26 cellular contexts compared by ENCODE assay signal in genomic region chr19:6750062-6750461, GRCh38. TPM values are rescaled to one million over a fixed set of nuclear protein-coding genes. Genes with fewer than 3 reads are reported as not detected.
DNase-seq lines count a peak whose midpoint lies in the region; ATAC-seq, FAIRE-seq and TF ChIP-seq lines count a peak whose summit lies in the region.
"Had no signal": no experiment of that assay in that cellular context is flagged by ENCODE, and none has a peak within 500 bp of the region (broad histone marks: within the 10 kb centered on the region; RNA-seq: fewer than 3 reads in every experiment).

No MANE protein-coding gene starts in this region.

- no peaks in the 10 kb centered on the region for H3K27me3 ChIP-seq in HepG2 (ENCODE audit: control insufficient read depth in 1 of 2, insufficient read depth in 2 of 2, low read length in 2 of 2)
- H3K27me3 ChIP-seq in right lobe of liver, result no peaks in the 10 kb centered on the region
- no peaks in the 10 kb centered on the region for H3K27me3 ChIP-seq in heart left ventricle
- no peaks in the 10 kb centered on the region for H3K27me3 ChIP-seq in psoas muscle (ENCODE audit: insufficient read depth in 3 of 3, low read length in 2 of 3)
- H3K27me3 ChIP-seq in vagina, result no peaks in the 10 kb centered on the region
- H3K27me3 ChIP-seq in CD4-positive, alpha-beta T cell (ENCODE audit: control insufficient read depth, insufficient read depth, low read length), result no peaks in the 10 kb centered on the region
- H3K27me3 ChIP-seq: body of pancreas, neural progenitor cell had no signal

- in situ Hi-C loops in HepG2 (cut with HindIII; ENCODE audit: extremely low pct_ligation_motif_present, low pct_unique_long_range_greater_than_20kb), result no loop called here

- no peak for TF ChIP-seq RAD21 in HepG2 (CRISPR knock-in tag; IDR thresholded peaks at IDR 0.05)

- no peak overlapping the region for H3K9ac ChIP-seq in HepG2 (ENCODE audit: insufficient read depth, low read depth, low read length)
- H3K9ac ChIP-seq: neural progenitor cell had no signal

- no peak overlapping the region for H2AFZ ChIP-seq in HepG2 (ENCODE audit: low read length)
- H2AFZ ChIP-seq: neural progenitor cell had no signal

- no peak overlapping the region for H3K4me3 ChIP-seq in HepG2 (replicated peaks in 1 of 3; ENCODE audit: insufficient read depth in 1 of 3, low read depth in 2 of 3, low read length in 3 of 3)
- H3K4me3 ChIP-seq in right lobe of liver, result no peak overlapping the region
- no peak overlapping the region for H3K4me3 ChIP-seq in heart left ventricle
- no peak overlapping the region for H3K4me3 ChIP-seq in psoas muscle
- no peak overlapping the region for H3K4me3 ChIP-seq in vagina
- H3K4me3 ChIP-seq: body of pancreas, neural progenitor cell had no signal

- TF ChIP-seq CTCF in HepG2 (CRISPR knock-in tag; IDR thresholded peaks at IDR 0.05), result no peak
- no peak for TF ChIP-seq CTCF in right lobe of liver (IDR thresholded peaks at IDR 0.05)
- TF ChIP-seq CTCF in heart left ventricle (IDR thresholded peaks at IDR 0.05), result no peak
- TF ChIP-seq CTCF in psoas muscle (IDR thresholded peaks at IDR 0.05), result no peak
- no peak for TF ChIP-seq CTCF in vagina (IDR thresholded peaks at IDR 0.05)
- TF ChIP-seq CTCF in CD4-positive, alpha-beta T cell (IDR thresholded peaks at IDR 0.05), result no peak

- no peak overlapping the region for H3K27ac Mint-ChIP-seq in CD4-positive, alpha-beta T cell
- H3K27ac Mint-ChIP-seq: activated CD4-positive, alpha-beta memory T cell treated with anti-CD3 and anti-CD28 coated beads, Interleukin-2, amount 10 ng/mL, durations not matched to agents 7 days and 5 days; activated naive CD8-positive, alpha-beta T cell treated with anti-CD3 and anti-CD28 coated beads, Interleukin-2, amount 50 U/mL, for 24 hours; H9; immature natural killer cell; neural progenitor cell; progenitor cell of endocrine pancreas had no signal

- TF ChIP-seq POLR2A in HepG2 (IDR thresholded peaks at IDR 0.05; ENCODE audit: insufficient read depth in 1 of 2, low read depth in 2 of 2, low read length in 2 of 2) (no peak), right lobe of liver (IDR thresholded peaks at IDR 0.05) (no peak), heart left ventricle (IDR thresholded peaks at IDR 0.05) (no peak), vagina (IDR thresholded peaks at IDR 0.05) (no peak)

- FAIRE-seq in HepG2 (lab: Jason Lieb, UNC), result no peak
- FAIRE-seq: A204.1, D721Med had no signal

- WGBS in HepG2 (ENCODE audit: low lambda C conversion rate), result 95% methylated on average over 10 of the region's 20 CpGs
- WGBS in right lobe of liver (ENCODE audit: insufficient coverage, low coverage, low lambda C conversion rate, missing lambda C conversion rate), result 75% methylated on average over 4 of the region's 20 CpGs
- 69 to 79% (median 75%) methylated on average over 11 to 20 of the region's 20 CpGs for WGBS in heart left ventricle, 4 donors
- 61 to 64% (median 64%) methylated on average over 18 to 20 of the region's 20 CpGs for WGBS in psoas muscle, 3 donors

- H3K79me2 ChIP-seq in HepG2 (ENCODE audit: insufficient read depth, low read length), result no peaks in the 10 kb centered on the region

- H3K36me3 Mint-ChIP-seq in CD4-positive, alpha-beta T cell (ENCODE audit: low read depth), result peaks cover 85% of the 10 kb centered on the region

- ATAC-seq in HepG2 (no peak), right lobe of liver (no peak), heart left ventricle (peak in 2 of 4 donors; percentile 27 to 42), psoas muscle (no peak), GM19351 (IDR thresholded peaks at IDR 0.05; ENCODE audit: unreplicated experiment) (no peak), GM21367 (IDR thresholded peaks at IDR 0.05; ENCODE audit: unreplicated experiment) (no peak)
- ATAC-seq in CD4-positive, alpha-beta T cell (ENCODE audit: poor library complexity), result no peak
- ATAC-seq: activated naive CD8-positive, alpha-beta T cell treated with anti-CD3 and anti-CD28 coated beads, Interleukin-2, amount 50 U/mL, for 24 hours; body of pancreas; stimulated activated naive CD8-positive, alpha-beta T cell treated with anti-CD3 and anti-CD28 coated beads, Interleukin-15, Interleukin-2, amounts not matched to agents 100 U/mL and 50 U/mL, for 24 hours had no signal

- H3K4me1 Mint-ChIP-seq in CD4-positive, alpha-beta T cell (ENCODE audit: low read depth), result peaks cover 11% of the 10 kb centered on the region

- no peaks in the 10 kb centered on the region for H4K20me1 ChIP-seq in HepG2 (ENCODE audit: insufficient read depth, low read length)

- no peak for TF ChIP-seq EP300 in HepG2 (IDR thresholded peaks at IDR 0.05; ENCODE audit: low read depth in 2 of 2, low read length in 2 of 2)
- no peak for TF ChIP-seq EP300 in HepG2 (CRISPR knock-in tag; IDR thresholded peaks at IDR 0.05; ENCODE audit: borderline replicate concordance)

- no peak overlapping the region for H3K4me3 Mint-ChIP-seq in CD4-positive, alpha-beta T cell
- H3K4me3 Mint-ChIP-seq: activated CD4-positive, alpha-beta memory T cell treated with anti-CD3 and anti-CD28 coated beads, Interleukin-2, amount 10 ng/mL, durations not matched to agents 7 days and 5 days; activated naive CD8-positive, alpha-beta T cell treated with anti-CD3 and anti-CD28 coated beads, Interleukin-2, amount 50 U/mL, for 24 hours; H9; immature natural killer cell; neural progenitor cell had no signal

- intact Hi-C loops in HepG2 (cut with micrococcal nuclease; ENCODE audit: unreplicated experiment), result loop anchor here (5.0 kb wide), 1 partner anchor 112 kb away; no protein-coding TSS in a partner anchor
- intact Hi-C loops in right lobe of liver (cut with DNase I), result no loop called here
- intact Hi-C loops in heart left ventricle (cut with DNase I), result loop anchor here in 2 of 10 donors (5.0 to 10.0 kb wide), 2 partner anchors 115 to 118 kb away; no protein-coding TSS in a partner anchor
- intact Hi-C loops in psoas muscle (cut with DNase I), result no loop called here
- intact Hi-C loops in vagina (cut with DNase I), result no loop called here
- intact Hi-C loops in CD4-positive, alpha-beta T cell (cut with DNase I, micrococcal nuclease), result loop anchor here in 1 of 2 experiments (5.0 kb wide), 1 partner anchor 233 kb away; no protein-coding TSS in a partner anchor

- DNase-seq in HepG2 (ENCODE audit: low spot score) (no peak), right lobe of liver (no peak), heart left ventricle (peak in 4 of 5 donors; percentile 65 to 78 (median 74)), psoas muscle (peak; percentile 67 to 84), vagina (ENCODE audit: extremely low spot score in 2 of 2) (no peak)
- DNase-seq in CD4-positive, alpha-beta T cell, result no peak
- DNase-seq: activated CD4-positive, alpha-beta memory T cell treated with anti-CD3 and anti-CD28 coated beads, Interleukin-2, amount 10 ng/mL, durations not matched to agents 7 days and 5 days; activated gamma-delta T cell; activated naive CD8-positive, alpha-beta T cell treated with anti-CD3 and anti-CD28 coated beads, Interleukin-2, amount 50 U/mL, for 24 hours; body of pancreas; effector CD8-positive, alpha-beta T cell; H9; head of caudate nucleus; immature natural killer cell; MM.1S; NCI-H1436; NCI-H524 treated with DMSO at 0.1 percent for 48 hours; stimulated activated CD4-positive, alpha-beta T cell treated with anti-CD3 and anti-CD28 coated beads, Interleukin-2, amount 100 ng/mL, for 48 hours; stimulated activated naive CD8-positive, alpha-beta T cell treated with anti-CD3 and anti-CD28 coated beads, Interleukin-15, Interleukin-2, amounts not matched to agents 100 U/mL and 50 U/mL, for 24 hours had no signal

- H3K36me3 ChIP-seq in HepG2 (replicated peaks in 1 of 2; ENCODE audit: control insufficient read depth in 1 of 2, insufficient read depth in 2 of 2, low read length in 2 of 2) (peaks cover 17 to 42% of the 10 kb centered on the region in 2 experiments), right lobe of liver (peaks cover 0 to 28% (median 0%) of the 10 kb centered on the region in 4 donors), heart left ventricle (peaks cover 0 to 76% (median 73%) of the 10 kb centered on the region in 9 donors), psoas muscle (ENCODE audit: insufficient read depth in 1 of 2, low read depth in 1 of 2) (peaks cover 4 to 76% of the 10 kb centered on the region in 2 donors), vagina (peaks cover 0 to 69% of the 10 kb centered on the region in 2 donors)

- no TSS peak for BruUV-seq in HepG2 (replicated peaks; lab: Mats Ljungman, UMichigan)

- H3K4me1 ChIP-seq in HepG2 (ENCODE audit: insufficient read depth, low read length) (peaks cover 32% of the 10 kb centered on the region), right lobe of liver (peaks cover 0 to 12% (median 0%) of the 10 kb centered on the region in 4 donors), heart left ventricle (peaks cover 5 to 31% (median 16%) of the 10 kb centered on the region in 12 donors), psoas muscle (peaks cover 30% of the 10 kb centered on the region), vagina (peaks cover 34% of the 10 kb centered on the region)

- POLR2A ChIA-PET in HepG2 (lab: Yijun Ruan, JAX), result interaction anchor here (0.7 kb wide), 1 partner anchor 46 kb away, joined by 3 read pairs; no protein-coding TSS in a partner anchor
- POLR2A ChIA-PET in CD4-positive, alpha-beta T cell (lab: Charles Lee), result interaction anchor here (1.9 kb wide), 1 partner anchor 13 kb away, joined by 4 read pairs; the partner anchor contains the start of gene GPR108

- CTCF ChIA-PET in HepG2 (lab: Yijun Ruan, JAX; ENCODE audit: low intra/inter-chr PET ratio, low total read pairs), result no interaction called here
- CTCF ChIA-PET in CD4-positive, alpha-beta T cell (lab: Charles Lee), result interaction anchor here (0.6 kb wide), 1 partner anchor 113 kb away, joined by 3 read pairs; no protein-coding TSS in a partner anchor

- H3K9me3 Mint-ChIP-seq in CD4-positive, alpha-beta T cell, result no peaks in the 10 kb centered on the region
- H3K9me3 Mint-ChIP-seq: activated CD4-positive, alpha-beta memory T cell treated with anti-CD3 and anti-CD28 coated beads, Interleukin-2, amount 10 ng/mL, durations not matched to agents 7 days and 5 days; activated naive CD8-positive, alpha-beta T cell treated with anti-CD3 and anti-CD28 coated beads, Interleukin-2, amount 50 U/mL, for 24 hours; H9; immature natural killer cell; neural progenitor cell had no signal

- H3K9me3 ChIP-seq in HepG2 (ENCODE audit: low read length) (no peaks in the 10 kb centered on the region), right lobe of liver (no peaks in the 10 kb centered on the region), heart left ventricle (no peaks in the 10 kb centered on the region), psoas muscle (no peaks in the 10 kb centered on the region), vagina (no peaks in the 10 kb centered on the region)
- no peaks in the 10 kb centered on the region for H3K9me3 ChIP-seq in CD4-positive, alpha-beta T cell (ENCODE audit: control insufficient read depth, low read length)
- H3K9me3 ChIP-seq: body of pancreas had no signal

- no peak overlapping the region for H3K4me2 ChIP-seq in HepG2 (ENCODE audit: low read depth, low read length)
- H3K4me2 ChIP-seq: neural progenitor cell had no signal

- no peak overlapping the region for H3K27ac ChIP-seq in HepG2 (ENCODE audit: extremely low read length, insufficient read depth, low read length)
- H3K27ac ChIP-seq in right lobe of liver, result no peak overlapping the region
- peak overlapping the region in 5 of 12 donors; percentile 1 to 49 (median 43) for H3K27ac ChIP-seq in heart left ventricle
- H3K27ac ChIP-seq in psoas muscle, result peak overlapping the region; percentile 9
- H3K27ac ChIP-seq in vagina, result peak overlapping the region; percentile 54
- no peak overlapping the region for H3K27ac ChIP-seq in CD4-positive, alpha-beta T cell (ENCODE audit: low read depth, low read length)
- H3K27ac ChIP-seq: body of pancreas, neural progenitor cell had no signal

- H3K27me3 Mint-ChIP-seq in CD4-positive, alpha-beta T cell, result no peaks in the 10 kb centered on the region
- H3K27me3 Mint-ChIP-seq: activated CD4-positive, alpha-beta memory T cell treated with anti-CD3 and anti-CD28 coated beads, Interleukin-2, amount 10 ng/mL, durations not matched to agents 7 days and 5 days; activated naive CD8-positive, alpha-beta T cell treated with anti-CD3 and anti-CD28 coated beads, Interleukin-2, amount 50 U/mL, for 24 hours; progenitor cell of endocrine pancreas had no signal

RNA-seq across cellular contexts. Expression of gene TRIP10, which starts 10.6 kb away (rescaled TPM):
- 24.1 and 32.5 TPM in 2 replicates for total RNA-seq in HepG2 (2016; rRNA removed; fragmentation: Illumina TruSeq; extraction: Trizol)
- 14.5 and 17.4 TPM in 2 replicates for total RNA-seq in HepG2 (2016; cell fraction: cytosol; rRNA removed; fragmentation: Illumina TruSeq; extraction: Trizol; ENCODE audit: low read depth)
- total RNA-seq in HepG2 (2016; cell fraction: insoluble cytoplasmic fraction; rRNA removed; fragmentation: Illumina TruSeq; extraction: Trizol), result 21.0 and 35.2 TPM in 2 replicates
- total RNA-seq in HepG2 (2016; cell fraction: membrane; rRNA removed; fragmentation: Illumina TruSeq; extraction: Trizol), result 24.2 and 24.9 TPM in 2 replicates
- 15.8 and 19.9 TPM in 2 replicates for total RNA-seq in HepG2 (2016; cell fraction: nucleus; rRNA removed; fragmentation: Illumina TruSeq; extraction: Trizol)
- 33.2 and 39.4 TPM in 2 replicates for polyA plus RNA-seq in HepG2 (2011; rRNA removed)
- 27.2 and 31.9 TPM in 2 replicates for polyA plus RNA-seq in HepG2 (2011; cell fraction: cytosol; rRNA removed)
- polyA plus RNA-seq in HepG2 (2011; cell fraction: nucleus; rRNA removed), result 93.2 and 99.5 TPM in 2 replicates
- polyA plus RNA-seq in HepG2 (2012), result 45.5 and 60.4 TPM in 2 replicates
- 20.7 and 22.0 TPM in 2 replicates for polyA plus RNA-seq in HepG2 (2016; cell fraction: cytosol; fragmentation: Illumina TruSeq; extraction: Trizol; ENCODE audit: low read depth)
- 32.6 and 39.0 TPM in 2 replicates for polyA plus RNA-seq in HepG2 (2016; cell fraction: insoluble cytoplasmic fraction; fragmentation: Illumina TruSeq; extraction: Trizol; ENCODE audit: low read depth)
- 29.2 and 30.7 TPM in 2 replicates for polyA plus RNA-seq in HepG2 (2016; cell fraction: membrane; fragmentation: Illumina TruSeq; extraction: Trizol; ENCODE audit: low read depth)
- 79.8 and 91.2 TPM in 2 replicates for polyA plus RNA-seq in HepG2 (2016; cell fraction: nucleus; fragmentation: Illumina TruSeq; extraction: Trizol; ENCODE audit: insufficient read depth, low read depth)
- polyA minus RNA-seq in HepG2 (2011; rRNA and poly(A)+ RNA removed; ENCODE audit: low replicate concordance), result 17.1 and 24.3 TPM in 2 replicates
- polyA minus RNA-seq in HepG2 (2011; cell fraction: cytosol; rRNA and poly(A)+ RNA removed), result 14.9 and 15.0 TPM in 2 replicates
- polyA minus RNA-seq in HepG2 (2011; cell fraction: nucleus; rRNA and poly(A)+ RNA removed), result 19.4 and 20.3 TPM in 2 replicates
- 10 to 100 TPM in 2 of 6 experiments, 1 to 10 TPM in 4; 7.5 to 14.9 (median 9.3) TPM for total RNA-seq in right lobe of liver
- total RNA-seq in heart left ventricle, result 100 to 1,000 TPM in 3 of 9 donors, 10 to 100 TPM in 6; 62.5 to 135 (median 72.8) TPM
- polyA plus RNA-seq in heart left ventricle, result 100 to 1,000 TPM; 110 to 172 TPM
- 100 to 1,000 TPM; 215 to 264 (median 223) TPM for total RNA-seq in psoas muscle
- 100 to 1,000 TPM; 104 to 297 (median 234) TPM for polyA plus RNA-seq in psoas muscle
- total RNA-seq in vagina, result 129 TPM
- total RNA-seq in CD4-positive, alpha-beta T cell, result 1 to 10 TPM; 1.6 to 1.9 TPM

RNA-seq across cellular contexts. Expression of gene GPR108, which starts 12.7 kb away (rescaled TPM):
- total RNA-seq in HepG2 (2016; rRNA removed; fragmentation: Illumina TruSeq; extraction: Trizol) (24.1 and 36.4 TPM in 2 replicates), right lobe of liver (10 to 100 TPM; 22.3 to 53.0 (median 41.3) TPM), heart left ventricle (10 to 100 TPM; 19.2 to 47.9 (median 27.7) TPM), psoas muscle (10 to 100 TPM; 12.5 to 27.8 (median 21.3) TPM), vagina (62.9 TPM)
- total RNA-seq in HepG2 (2016; cell fraction: cytosol; rRNA removed; fragmentation: Illumina TruSeq; extraction: Trizol; ENCODE audit: low read depth), result 38.0 and 46.7 TPM in 2 replicates
- 17.4 and 36.4 TPM in 2 replicates for total RNA-seq in HepG2 (2016; cell fraction: insoluble cytoplasmic fraction; rRNA removed; fragmentation: Illumina TruSeq; extraction: Trizol)
- total RNA-seq in HepG2 (2016; cell fraction: membrane; rRNA removed; fragmentation: Illumina TruSeq; extraction: Trizol), result 50.7 and 59.0 TPM in 2 replicates
- total RNA-seq in HepG2 (2016; cell fraction: nucleus; rRNA removed; fragmentation: Illumina TruSeq; extraction: Trizol), result 28.9 and 37.5 TPM in 2 replicates
- polyA plus RNA-seq in HepG2 (2011; rRNA removed) (63.0 and 69.7 TPM in 2 replicates), heart left ventricle (10 to 100 TPM; 35.5 to 39.1 TPM), psoas muscle (10 to 100 TPM; 19.3 to 25.7 (median 25.0) TPM)
- 52.1 and 59.5 TPM in 2 replicates for polyA plus RNA-seq in HepG2 (2011; cell fraction: cytosol; rRNA removed)
- 207 and 243 TPM in 2 replicates for polyA plus RNA-seq in HepG2 (2011; cell fraction: nucleus; rRNA removed)
- 28.8 and 45.1 TPM in 2 replicates for polyA plus RNA-seq in HepG2 (2012)
- polyA plus RNA-seq in HepG2 (2016; cell fraction: cytosol; fragmentation: Illumina TruSeq; extraction: Trizol; ENCODE audit: low read depth), result 45.8 and 48.0 TPM in 2 replicates
- polyA plus RNA-seq in HepG2 (2016; cell fraction: insoluble cytoplasmic fraction; fragmentation: Illumina TruSeq; extraction: Trizol; ENCODE audit: low read depth), result 22.1 and 29.5 TPM in 2 replicates
- 52.9 and 59.3 TPM in 2 replicates for polyA plus RNA-seq in HepG2 (2016; cell fraction: membrane; fragmentation: Illumina TruSeq; extraction: Trizol; ENCODE audit: low read depth)
- 87.3 and 93.9 TPM in 2 replicates for polyA plus RNA-seq in HepG2 (2016; cell fraction: nucleus; fragmentation: Illumina TruSeq; extraction: Trizol; ENCODE audit: insufficient read depth, low read depth)
- polyA minus RNA-seq in HepG2 (2011; rRNA and poly(A)+ RNA removed; ENCODE audit: low replicate concordance), result 154 and 189 TPM in 2 replicates
- 18.7 and 18.9 TPM in 2 replicates for polyA minus RNA-seq in HepG2 (2011; cell fraction: cytosol; rRNA and poly(A)+ RNA removed)
- 28.3 and 32.7 TPM in 2 replicates for polyA minus RNA-seq in HepG2 (2011; cell fraction: nucleus; rRNA and poly(A)+ RNA removed)
- 10 to 100 TPM; 34.5 to 36.6 TPM for total RNA-seq in CD4-positive, alpha-beta T cell

RNA-seq across cellular contexts. Expression of gene SH2D3A, which starts 17.2 kb away (rescaled TPM):
- total RNA-seq in HepG2 (2016; rRNA removed; fragmentation: Illumina TruSeq; extraction: Trizol) (0.60 and 1.0 TPM in 2 replicates), right lobe of liver (1 to 10 TPM in 4 of 6 experiments, under 1 TPM in 2; 0.72 to 2.3 (median 1.3) TPM), heart left ventricle (under 1 TPM in 3 of 9 donors, not detected in 6; 0.12 to 0.56 (median 0.52) TPM), psoas muscle (under 1 TPM in 1 of 4 donors, not detected in 3; 0.13 TPM), vagina (21.9 TPM)
- 0.61 and 1.1 TPM in 2 replicates for total RNA-seq in HepG2 (2016; cell fraction: cytosol; rRNA removed; fragmentation: Illumina TruSeq; extraction: Trizol; ENCODE audit: low read depth)
- 0.82 and 1.2 TPM in 2 replicates for total RNA-seq in HepG2 (2016; cell fraction: insoluble cytoplasmic fraction; rRNA removed; fragmentation: Illumina TruSeq; extraction: Trizol)
- 1.00 and 1.4 TPM in 2 replicates for total RNA-seq in HepG2 (2016; cell fraction: membrane; rRNA removed; fragmentation: Illumina TruSeq; extraction: Trizol)
- 0.81 and 1.2 TPM in 2 replicates for total RNA-seq in HepG2 (2016; cell fraction: nucleus; rRNA removed; fragmentation: Illumina TruSeq; extraction: Trizol)
- polyA plus RNA-seq in HepG2 (2011; rRNA removed) (1.8 and 2.2 TPM in 2 replicates), heart left ventricle (under 1 TPM; 0.08 to 0.25 TPM), psoas muscle (under 1 TPM; 0.07 to 0.17 (median 0.10) TPM)
- 0.97 and 1.7 TPM in 2 replicates for polyA plus RNA-seq in HepG2 (2011; cell fraction: cytosol; rRNA removed)
- polyA plus RNA-seq in HepG2 (2011; cell fraction: nucleus; rRNA removed), result 2.5 and 3.9 TPM in 2 replicates
- polyA plus RNA-seq in HepG2 (2012), result 1.7 and 1.9 TPM in 2 replicates
- 0.81 and 0.84 TPM in 2 replicates for polyA plus RNA-seq in HepG2 (2016; cell fraction: cytosol; fragmentation: Illumina TruSeq; extraction: Trizol; ENCODE audit: low read depth)
- polyA plus RNA-seq in HepG2 (2016; cell fraction: insoluble cytoplasmic fraction; fragmentation: Illumina TruSeq; extraction: Trizol; ENCODE audit: low read depth), result 1.0 and 1.5 TPM in 2 replicates
- 0.56 and 0.95 TPM in 2 replicates for polyA plus RNA-seq in HepG2 (2016; cell fraction: membrane; fragmentation: Illumina TruSeq; extraction: Trizol; ENCODE audit: low read depth)
- 1.2 and 2.2 TPM in 2 replicates for polyA plus RNA-seq in HepG2 (2016; cell fraction: nucleus; fragmentation: Illumina TruSeq; extraction: Trizol; ENCODE audit: insufficient read depth, low read depth)
- polyA minus RNA-seq in HepG2 (2011; rRNA and poly(A)+ RNA removed; ENCODE audit: low replicate concordance), result 2.2 and 18.7 TPM in 2 replicates
- 0.70 and 0.89 TPM in 2 replicates for polyA minus RNA-seq in HepG2 (2011; cell fraction: cytosol; rRNA and poly(A)+ RNA removed)
- polyA minus RNA-seq in HepG2 (2011; cell fraction: nucleus; rRNA and poly(A)+ RNA removed), result 2.1 and 2.3 TPM in 2 replicates
- 10 to 100 TPM; 39.2 to 41.3 TPM for total RNA-seq in CD4-positive, alpha-beta T cell

RNA-seq across cellular contexts. Expression of gene VAV1, which starts 22.4 kb away (rescaled TPM):
- total RNA-seq in HepG2 (2016; rRNA removed; fragmentation: Illumina TruSeq; extraction: Trizol), result not detected in 2 replicates
- not detected in 2 replicates for total RNA-seq in HepG2 (2016; cell fraction: cytosol; rRNA removed; fragmentation: Illumina TruSeq; extraction: Trizol; ENCODE audit: low read depth)
- total RNA-seq in HepG2 (2016; cell fraction: insoluble cytoplasmic fraction; rRNA removed; fragmentation: Illumina TruSeq; extraction: Trizol), result not detected in 2 replicates
- not detected in 2 replicates for total RNA-seq in HepG2 (2016; cell fraction: membrane; rRNA removed; fragmentation: Illumina TruSeq; extraction: Trizol)
- not detected in 2 replicates for total RNA-seq in HepG2 (2016; cell fraction: nucleus; rRNA removed; fragmentation: Illumina TruSeq; extraction: Trizol)
- not detected in 2 replicates for polyA plus RNA-seq in HepG2 (2011; rRNA removed)
- polyA plus RNA-seq in HepG2 (2011; cell fraction: cytosol; rRNA removed), result not detected in 2 replicates
- 0.05 TPM in 1 of 2 replicates, not detected in the other for polyA plus RNA-seq in HepG2 (2011; cell fraction: nucleus; rRNA removed)
- polyA plus RNA-seq in HepG2 (2012), result not detected in 2 replicates
- polyA plus RNA-seq in HepG2 (2016; cell fraction: cytosol; fragmentation: Illumina TruSeq; extraction: Trizol; ENCODE audit: low read depth), result not detected in 2 replicates
- polyA plus RNA-seq in HepG2 (2016; cell fraction: insoluble cytoplasmic fraction; fragmentation: Illumina TruSeq; extraction: Trizol; ENCODE audit: low read depth), result not detected in 2 replicates
- polyA plus RNA-seq in HepG2 (2016; cell fraction: membrane; fragmentation: Illumina TruSeq; extraction: Trizol; ENCODE audit: low read depth), result not detected in 2 replicates
- not detected in 2 replicates for polyA plus RNA-seq in HepG2 (2016; cell fraction: nucleus; fragmentation: Illumina TruSeq; extraction: Trizol; ENCODE audit: insufficient read depth, low read depth)
- polyA minus RNA-seq in HepG2 (2011; rRNA and poly(A)+ RNA removed; ENCODE audit: low replicate concordance), result not detected in 2 replicates
- not detected in 2 replicates for polyA minus RNA-seq in HepG2 (2011; cell fraction: cytosol; rRNA and poly(A)+ RNA removed)
- polyA minus RNA-seq in HepG2 (2011; cell fraction: nucleus; rRNA and poly(A)+ RNA removed), result not detected in 2 replicates
- total RNA-seq in right lobe of liver, result 1 to 10 TPM; 1.1 to 7.9 (median 3.1) TPM
- total RNA-seq in heart left ventricle, result 10 to 100 TPM in 1 of 9 donors, 1 to 10 TPM in 5, under 1 TPM in 3; 0.69 to 25.6 (median 1.7) TPM
- polyA plus RNA-seq in heart left ventricle, result 1 to 10 TPM in 1 of 2 donors, under 1 TPM in 1; 0.91 to 1.2 TPM
- 1 to 10 TPM; 1.1 to 1.8 (median 1.7) TPM for total RNA-seq in psoas muscle
- under 1 TPM; 0.20 to 0.39 (median 0.38) TPM for polyA plus RNA-seq in psoas muscle
- 5.9 TPM for total RNA-seq in vagina
- total RNA-seq in CD4-positive, alpha-beta T cell, result 10 to 100 TPM; 70.0 to 70.1 TPM
- total RNA-seq: chondrocyte, progenitor cell of endocrine pancreas had no signal

RNA-seq across cellular contexts. Expression of gene C3, which starts 29.6 kb away (rescaled TPM):
- total RNA-seq in HepG2 (2016; rRNA removed; fragmentation: Illumina TruSeq; extraction: Trizol) (700 and 1,455 TPM in 2 replicates), right lobe of liver (over 10,000 TPM; 10,569 to 17,502 (median 15,749) TPM), heart left ventricle (1,000 to 10,000 TPM in 1 of 9 donors, 100 to 1,000 TPM in 3, 10 to 100 TPM in 5; 31.7 to 1,888 (median 81.0) TPM), psoas muscle (100 to 1,000 TPM in 2 of 4 donors, 10 to 100 TPM in 2; 78.6 to 120 (median 94.9) TPM), vagina (1,239 TPM)
- total RNA-seq in HepG2 (2016; cell fraction: cytosol; rRNA removed; fragmentation: Illumina TruSeq; extraction: Trizol; ENCODE audit: low read depth), result 160 and 192 TPM in 2 replicates
- total RNA-seq in HepG2 (2016; cell fraction: insoluble cytoplasmic fraction; rRNA removed; fragmentation: Illumina TruSeq; extraction: Trizol), result 643 and 1,412 TPM in 2 replicates
- total RNA-seq in HepG2 (2016; cell fraction: membrane; rRNA removed; fragmentation: Illumina TruSeq; extraction: Trizol), result 268 and 291 TPM in 2 replicates
- total RNA-seq in HepG2 (2016; cell fraction: nucleus; rRNA removed; fragmentation: Illumina TruSeq; extraction: Trizol), result 1,410 and 1,846 TPM in 2 replicates
- polyA plus RNA-seq in HepG2 (2011; rRNA removed) (6,272 and 9,798 TPM in 2 replicates), heart left ventricle (100 to 1,000 TPM in 1 of 2 donors, 10 to 100 TPM in 1; 64.9 to 136 TPM), psoas muscle (10 to 100 TPM; 37.7 to 88.8 (median 72.7) TPM)
- 4,601 and 7,618 TPM in 2 replicates for polyA plus RNA-seq in HepG2 (2011; cell fraction: cytosol; rRNA removed)
- polyA plus RNA-seq in HepG2 (2011; cell fraction: nucleus; rRNA removed), result 6,023 and 6,891 TPM in 2 replicates
- 3,859 and 6,494 TPM in 2 replicates for polyA plus RNA-seq in HepG2 (2012)
- polyA plus RNA-seq in HepG2 (2016; cell fraction: cytosol; fragmentation: Illumina TruSeq; extraction: Trizol; ENCODE audit: low read depth), result 195 and 210 TPM in 2 replicates
- polyA plus RNA-seq in HepG2 (2016; cell fraction: insoluble cytoplasmic fraction; fragmentation: Illumina TruSeq; extraction: Trizol; ENCODE audit: low read depth), result 903 and 1,023 TPM in 2 replicates
- polyA plus RNA-seq in HepG2 (2016; cell fraction: membrane; fragmentation: Illumina TruSeq; extraction: Trizol; ENCODE audit: low read depth), result 286 and 340 TPM in 2 replicates
- polyA plus RNA-seq in HepG2 (2016; cell fraction: nucleus; fragmentation: Illumina TruSeq; extraction: Trizol; ENCODE audit: insufficient read depth, low read depth), result 3,631 and 3,793 TPM in 2 replicates
- 785 and 9,683 TPM in 2 replicates for polyA minus RNA-seq in HepG2 (2011; rRNA and poly(A)+ RNA removed; ENCODE audit: low replicate concordance)
- 2,000 and 4,520 TPM in 2 replicates for polyA minus RNA-seq in HepG2 (2011; cell fraction: cytosol; rRNA and poly(A)+ RNA removed)
- 1,680 and 2,385 TPM in 2 replicates for polyA minus RNA-seq in HepG2 (2011; cell fraction: nucleus; rRNA and poly(A)+ RNA removed)
- under 1 TPM in 1 of 2 experiments, not detected in 1; 0.55 TPM for total RNA-seq in CD4-positive, alpha-beta T cell

Comparison
In these comparisons a context has a peak if more than half of its experiments do, and no peak if none do; other contexts are left out.
1. DNase-seq: peak in heart left ventricle (4 of 5) and psoas muscle (2 of 2); none in HepG2 (single experiment), right lobe of liver (0 of 3), vagina (0 of 2) and CD4-positive, alpha-beta T cell (0 of 10).
2. H3K27ac ChIP-seq: peak in psoas muscle (single experiment) and vagina (single experiment); none in HepG2 (single experiment), right lobe of liver (0 of 3) and CD4-positive, alpha-beta T cell (single experiment).